In genomic region chr1:151008244-151009205, GRCh38 we compare ENCODE assay signal across 1 cellular context.
TF ChIP-seq lines count a peak whose summit lies in the region.

PRUNE1 (plus strand) TSS chr1:151008449; CDS start chr1:151008633, 184 bp downstream.

TF ChIP-seq in HEK293, 187 proteins besides CTCF, POLR2A, EP300 and RAD21 (continued from another document and continues in another):
- TF ChIP-seq, protein P1, sequence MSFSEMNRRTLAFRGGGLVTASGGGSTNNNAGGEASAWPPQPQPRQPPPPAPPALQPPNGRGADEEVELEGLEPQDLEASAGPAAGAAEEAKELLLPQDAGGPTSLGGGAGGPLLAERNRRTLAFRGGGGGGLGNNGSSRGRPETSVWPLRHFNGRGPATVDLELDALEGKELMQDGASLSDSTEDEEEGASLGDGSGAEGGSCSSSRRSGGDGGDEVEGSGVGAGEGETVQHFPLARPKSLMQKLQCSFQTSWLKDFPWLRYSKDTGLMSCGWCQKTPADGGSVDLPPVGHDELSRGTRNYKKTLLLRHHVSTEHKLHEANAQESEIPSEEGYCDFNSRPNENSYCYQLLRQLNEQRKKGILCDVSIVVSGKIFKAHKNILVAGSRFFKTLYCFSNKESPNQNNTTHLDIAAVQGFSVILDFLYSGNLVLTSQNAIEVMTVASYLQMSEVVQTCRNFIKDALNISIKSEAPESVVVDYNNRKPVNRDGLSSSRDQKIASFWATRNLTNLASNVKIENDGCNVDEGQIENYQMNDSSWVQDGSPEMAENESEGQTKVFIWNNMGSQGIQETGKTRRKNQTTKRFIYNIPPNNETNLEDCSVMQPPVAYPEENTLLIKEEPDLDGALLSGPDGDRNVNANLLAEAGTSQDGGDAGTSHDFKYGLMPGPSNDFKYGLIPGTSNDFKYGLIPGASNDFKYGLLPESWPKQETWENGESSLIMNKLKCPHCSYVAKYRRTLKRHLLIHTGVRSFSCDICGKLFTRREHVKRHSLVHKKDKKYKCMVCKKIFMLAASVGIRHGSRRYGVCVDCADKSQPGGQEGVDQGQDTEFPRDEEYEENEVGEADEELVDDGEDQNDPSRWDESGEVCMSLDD (tag by site-specific recombination; IDR thresholded peaks at IDR 0.05): peak; percentile 81
- TF ChIP-seq KLF8 (tag by site-specific recombination; IDR thresholded peaks at IDR 0.05) (peak; percentile 51; the same call in 1 of the 2 replicates), BCL11B (tag by site-specific recombination; IDR thresholded peaks at IDR 0.05; ENCODE audit: low read depth) (peak; percentile 80), IKZF3 (tag by site-specific recombination; IDR thresholded peaks at IDR 0.05) (peak; percentile 76), ZEB2 (tag by site-specific recombination; IDR thresholded peaks at IDR 0.05) (peak; percentile 80), INSM2 (tag by site-specific recombination; IDR thresholded peaks at IDR 0.05) (peak; percentile 32; the same call in 1 of the 2 replicates), TRIM28 (IDR thresholded peaks at IDR 0.05; ENCODE audit: borderline replicate concordance, low read length) (peak; percentile 21; the same call in 1 of the 2 replicates), ZNF510 (tag by site-specific recombination; IDR thresholded peaks at IDR 0.05; ENCODE audit: insufficient replicate concordance) (no peak), EGR2 (tag by site-specific recombination; IDR thresholded peaks at IDR 0.05; ENCODE audit: low read depth) (peak; percentile 49; the same call in 1 of the 2 replicates), ZBTB44 (tag by site-specific recombination; IDR thresholded peaks at IDR 0.05) (0 out of 2 replicates have a peak, but pooled peaks have one; percentile 6), ZNF394 (tag by site-specific recombination; IDR thresholded peaks at IDR 0.05; ENCODE audit: borderline replicate concordance) (no peak), ZSCAN18 (tag by site-specific recombination; IDR thresholded peaks at IDR 0.05) (no peak), ZNF274 (IDR thresholded peaks at IDR 0.05; ENCODE audit: low read length) (no peak), ZNF274 (tag by site-specific recombination; IDR thresholded peaks at IDR 0.05; ENCODE audit: borderline replicate concordance) (no peak), SP2 (tag by site-specific recombination; IDR thresholded peaks at IDR 0.05) (peak; percentile 97), ZBTB26 (tag by site-specific recombination; optimal IDR thresholded peaks at IDR 0.05) (peak; percentile 27), ZNF398 (tag by site-specific recombination; IDR thresholded peaks at IDR 0.05) (peak; percentile 67), ZBTB21 (tag by site-specific recombination; IDR thresholded peaks at IDR 0.05) (peak; percentile 79), KLF9 (tag by site-specific recombination; IDR thresholded peaks at IDR 0.05; ENCODE audit: low read depth) (peak; percentile 96), ZBTB8A (tag by site-specific recombination; IDR thresholded peaks at IDR 0.05) (peak; percentile 66), GFI1B (tag by site-specific recombination; IDR thresholded peaks at IDR 0.05) (peak; percentile 63), ZNF629 (tag by site-specific recombination; IDR thresholded peaks at IDR 0.05) (peak; percentile 95), ZNF239 (tag by site-specific recombination; IDR thresholded peaks at IDR 0.05) (peak; percentile 43; the same call in 1 of the 2 replicates), ZNF692 (tag by site-specific recombination; IDR thresholded peaks at IDR 0.05) (peak; percentile 59; the same call in 1 of the 2 replicates), ZXDB (tag by site-specific recombination; IDR thresholded peaks at IDR 0.05) (peak; percentile 89), PRDM4 (tag by site-specific recombination; IDR thresholded peaks at IDR 0.05) (peak; percentile 41; the same call in 1 of the 2 replicates), YY2 (tag by site-specific recombination; IDR thresholded peaks at IDR 0.05) (peak; percentile 63; the same call in 1 of the 2 replicates), ZNF146 (tag by site-specific recombination; IDR thresholded peaks at IDR 0.05) (0 out of 2 replicates have a peak, but pooled peaks have one; percentile 10), ZNF354C (tag by site-specific recombination; IDR thresholded peaks at IDR 0.05; ENCODE audit: borderline replicate concordance, low read depth) (no peak), KLF16 (tag by site-specific recombination; IDR thresholded peaks at IDR 0.05) (peak; percentile 69; the same call in 1 of the 2 replicates), ZNF324 (tag by site-specific recombination; IDR thresholded peaks at IDR 0.05) (peak; percentile 76; the same call in 1 of the 2 replicates), TCF7L2 (IDR thresholded peaks at IDR 0.05; ENCODE audit: borderline replicate concordance, low read depth, low read length) (no peak), ZNF791 (tag by site-specific recombination; IDR thresholded peaks at IDR 0.05) (no peak), ZNF423 (tag by site-specific recombination; IDR thresholded peaks at IDR 0.05) (no peak; the same call in 1 of the 2 replicates), OVOL3 (tag by site-specific recombination; IDR thresholded peaks at IDR 0.05) (no peak), MYNN (tag by site-specific recombination; IDR thresholded peaks at IDR 0.05; ENCODE audit: borderline replicate concordance) (0 out of 2 replicates have a peak, but pooled peaks have one; percentile 21), ZNF391 (tag by site-specific recombination; IDR thresholded peaks at IDR 0.05; ENCODE audit: borderline replicate concordance, low read depth) (peak; percentile 91; the same call in 1 of the 2 replicates), ZIC2 (tag by site-specific recombination; IDR thresholded peaks at IDR 0.05) (0 out of 2 replicates have a peak, but pooled peaks have one; percentile 11), ZNF610 (tag by site-specific recombination; IDR thresholded peaks at IDR 0.05; ENCODE audit: borderline replicate concordance) (peak; percentile 61), ZNF366 (tag by site-specific recombination; conservative IDR thresholded peaks at IDR 0.05) (peak; percentile 54; the same call in 1 of the 2 replicates), ZNF777 (tag by site-specific recombination; IDR thresholded peaks at IDR 0.05; ENCODE audit: borderline replicate concordance) (peak; percentile 98), ZNF335 (tag by site-specific recombination; conservative IDR thresholded peaks at IDR 0.05) (peak; percentile 94), ZNF843 (tag by site-specific recombination; IDR thresholded peaks at IDR 0.05) (0 out of 2 replicates have a peak, but pooled peaks have one; percentile 42), ZNF701 (tag by site-specific recombination; IDR thresholded peaks at IDR 0.05) (no peak), ZNF2 (tag by site-specific recombination; IDR thresholded peaks at IDR 0.05) (peak; percentile 15; the same call in 1 of the 2 replicates)
- TF ChIP-seq, protein P2, sequence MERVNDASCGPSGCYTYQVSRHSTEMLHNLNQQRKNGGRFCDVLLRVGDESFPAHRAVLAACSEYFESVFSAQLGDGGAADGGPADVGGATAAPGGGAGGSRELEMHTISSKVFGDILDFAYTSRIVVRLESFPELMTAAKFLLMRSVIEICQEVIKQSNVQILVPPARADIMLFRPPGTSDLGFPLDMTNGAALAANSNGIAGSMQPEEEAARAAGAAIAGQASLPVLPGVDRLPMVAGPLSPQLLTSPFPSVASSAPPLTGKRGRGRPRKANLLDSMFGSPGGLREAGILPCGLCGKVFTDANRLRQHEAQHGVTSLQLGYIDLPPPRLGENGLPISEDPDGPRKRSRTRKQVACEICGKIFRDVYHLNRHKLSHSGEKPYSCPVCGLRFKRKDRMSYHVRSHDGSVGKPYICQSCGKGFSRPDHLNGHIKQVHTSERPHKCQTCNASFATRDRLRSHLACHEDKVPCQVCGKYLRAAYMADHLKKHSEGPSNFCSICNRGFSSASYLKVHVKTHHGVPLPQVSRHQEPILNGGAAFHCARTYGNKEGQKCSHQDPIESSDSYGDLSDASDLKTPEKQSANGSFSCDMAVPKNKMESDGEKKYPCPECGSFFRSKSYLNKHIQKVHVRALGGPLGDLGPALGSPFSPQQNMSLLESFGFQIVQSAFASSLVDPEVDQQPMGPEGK (tag by site-specific recombination; IDR thresholded peaks at IDR 0.05): 0 out of 2 replicates have a peak, but pooled peaks have one; percentile 58
